In the genomic region with DNA sequence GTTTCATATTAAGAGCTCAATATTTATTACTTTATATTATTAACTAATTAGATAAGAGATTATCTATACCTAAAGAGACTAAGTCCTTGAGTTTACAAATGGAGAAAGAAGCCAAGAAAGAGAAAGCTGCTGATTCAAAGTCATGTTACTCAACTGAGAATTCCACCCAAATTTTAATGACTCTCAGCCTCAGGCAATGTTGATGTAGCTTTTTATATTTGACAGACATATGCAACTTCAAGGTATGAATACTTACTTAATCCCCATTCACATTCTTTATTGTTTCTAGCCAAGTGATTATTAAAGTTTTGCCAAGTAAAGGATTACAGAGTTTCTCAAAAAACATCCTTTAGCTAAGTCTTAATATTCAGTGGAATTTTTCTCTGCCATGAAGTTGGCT, we compare ENCODE assay signal across 30 cellular contexts.
"Had no signal": no experiment of that assay in that cellular context is flagged by ENCODE, and none has a peak within 500 bp of the region (broad histone marks: within the 10 kb centered on the region; RNA-seq: fewer than 3 reads in every experiment).

No MANE protein-coding gene starts in this region.

- H3K27ac ChIP-seq: neutrophil, pancreas, psoas muscle, right lobe of liver, sigmoid colon, stomach, thoracic aorta, thyroid gland, tibial nerve, upper lobe of left lung, vagina had no signal

- H3K4me3 ChIP-seq: pancreas, psoas muscle, right lobe of liver, sigmoid colon, stomach, thoracic aorta, thyroid gland, tibial nerve, upper lobe of left lung, vagina had no signal

- H3K36me3 ChIP-seq: neutrophil, pancreas, right lobe of liver, sigmoid colon, stomach, thoracic aorta, thyroid gland, tibial nerve, upper lobe of left lung, vagina had no signal

- DNase-seq: naive B cell; naive thymus-derived CD8-positive, alpha-beta T cell; nephron progenitor cell; nucleus accumbens; pancreas; psoas muscle; retina; right cardiac atrium; right lobe of liver; sigmoid colon; small intestine; stimulated activated CD4-positive, alpha-beta T cell treated with anti-CD3 and anti-CD28 coated beads, Interleukin-15, amount 100 ng/mL, for 24 hours; stimulated activated CD4-positive, alpha-beta T cell treated with anti-CD3 and anti-CD28 coated beads, Interleukin-2, amount 100 ng/mL, for 24 hours; stimulated activated CD4-positive, alpha-beta T cell treated with anti-CD3 and anti-CD28 coated beads, Interleukin-2, amount 100 ng/mL, for 48 hours; stimulated activated CD4-positive, alpha-beta T cell treated with anti-CD3 and anti-CD28 coated beads, Interleukin-4, amount 100 ng/mL, for 24 hours; stimulated activated naive B cell treated with anti-CD40 and anti-IgM and Interleukin-4, amounts not matched to agents 10 μg/mL and 1 μg/mL and 100 μg/mL, for 72 hours; stimulated activated naive CD4-positive, alpha-beta T cell treated with Interleukin-2 at 50 U/mL for 16 hours; stomach; thyroid gland; trophoblast cell; upper lobe of left lung had no signal

- H3K4me3 Mint-ChIP-seq: naive B cell; naive thymus-derived CD8-positive, alpha-beta T cell; natural killer cell treated with Interleukin-12 subunit alpha and Interleukin-12 subunit beta and Interleukin-15 and Interleukin-18, amount 100 ng/mL, for 72 hours; nephron progenitor cell; neural crest cell; stimulated activated effector memory CD8-positive, alpha-beta T cell treated with anti-CD3 and anti-CD28 coated beads, Interleukin-12 subunit alpha, Interleukin-12 subunit beta, amount 100 ng/mL, for 72 hours; stimulated activated naive B cell treated with anti-CD40 and anti-IgM and Interleukin-4, amounts not matched to agents 10 μg/mL and 1 μg/mL and 100 μg/mL, for 72 hours; stimulated activated naive CD8-positive, alpha-beta T cell treated with anti-CD3 and anti-CD28 coated beads, Interleukin-15, Interleukin-2, amounts not matched to agents 100 ng/mL and 50 ng/mL, for 24 hours had no signal

- H3K27me3 Mint-ChIP-seq: naive B cell; naive thymus-derived CD8-positive, alpha-beta T cell; natural killer cell treated with Interleukin-12 subunit alpha and Interleukin-12 subunit beta and Interleukin-15 and Interleukin-18, amount 100 ng/mL, for 72 hours; progenitor cell of endocrine pancreas; stimulated activated naive B cell treated with anti-CD40 and anti-IgM and Interleukin-4, amounts not matched to agents 10 μg/mL and 1 μg/mL and 100 μg/mL, for 72 hours; stimulated activated naive CD8-positive, alpha-beta T cell treated with anti-CD3 and anti-CD28 coated beads, Interleukin-15, Interleukin-2, amounts not matched to agents 100 ng/mL and 50 ng/mL, for 24 hours had no signal

- H3K27ac Mint-ChIP-seq: naive B cell; naive thymus-derived CD8-positive, alpha-beta T cell; natural killer cell treated with Interleukin-12 subunit alpha and Interleukin-12 subunit beta and Interleukin-15 and Interleukin-18, amount 100 ng/mL, for 72 hours; nephron progenitor cell; progenitor cell of endocrine pancreas; stimulated activated effector memory CD8-positive, alpha-beta T cell treated with anti-CD3 and anti-CD28 coated beads, Interleukin-12 subunit alpha, Interleukin-12 subunit beta, amount 100 ng/mL, for 72 hours; stimulated activated naive B cell treated with anti-CD40 and anti-IgM and Interleukin-4, amounts not matched to agents 10 μg/mL and 1 μg/mL and 100 μg/mL, for 72 hours; stimulated activated naive CD8-positive, alpha-beta T cell treated with anti-CD3 and anti-CD28 coated beads, Interleukin-15, Interleukin-2, amounts not matched to agents 100 ng/mL and 50 ng/mL, for 24 hours had no signal

- H3K36me3 Mint-ChIP-seq: naive thymus-derived CD8-positive, alpha-beta T cell; natural killer cell treated with Interleukin-12 subunit alpha and Interleukin-12 subunit beta and Interleukin-15 and Interleukin-18, amount 100 ng/mL, for 72 hours; stimulated activated effector memory CD8-positive, alpha-beta T cell treated with anti-CD3 and anti-CD28 coated beads, Interleukin-12 subunit alpha, Interleukin-12 subunit beta, amount 100 ng/mL, for 72 hours; stimulated activated naive B cell treated with anti-CD40 and anti-IgM and Interleukin-4, amounts not matched to agents 10 μg/mL and 1 μg/mL and 100 μg/mL, for 72 hours had no signal

- H3K4me1 ChIP-seq: pancreas, psoas muscle, right lobe of liver, sigmoid colon, stomach, thyroid gland, tibial nerve, upper lobe of left lung, vagina had no signal

- H3K27me3 ChIP-seq: neutrophil, pancreas, right lobe of liver, sigmoid colon, stomach, thyroid gland, tibial nerve, upper lobe of left lung, vagina had no signal

- H3K9me3 ChIP-seq: neutrophil, pancreas, psoas muscle, right lobe of liver, sigmoid colon, stomach, thoracic aorta, thyroid gland, upper lobe of left lung, vagina had no signal

- ATAC-seq: naive thymus-derived CD8-positive, alpha-beta T cell; natural killer cell treated with Interleukin-12 subunit alpha and Interleukin-12 subunit beta and Interleukin-15 and Interleukin-18, amount 100 ng/mL, for 72 hours; pancreas; psoas muscle; right cardiac atrium; right lobe of liver; stimulated activated effector memory CD8-positive, alpha-beta T cell treated with anti-CD3 and anti-CD28 coated beads, Interleukin-12 subunit alpha, Interleukin-12 subunit beta, amount 100 ng/mL, for 72 hours; stimulated activated naive B cell treated with anti-CD40 and anti-IgM and Interleukin-4, amounts not matched to agents 10 μg/mL and 1 μg/mL and 100 μg/mL, for 72 hours had no signal

- H3K4me1 Mint-ChIP-seq: naive B cell; naive thymus-derived CD8-positive, alpha-beta T cell; nephron progenitor cell; neural crest cell; stimulated activated effector memory CD8-positive, alpha-beta T cell treated with anti-CD3 and anti-CD28 coated beads, Interleukin-12 subunit alpha, Interleukin-12 subunit beta, amount 100 ng/mL, for 72 hours; stimulated activated naive B cell treated with anti-CD40 and anti-IgM and Interleukin-4, amounts not matched to agents 10 μg/mL and 1 μg/mL and 100 μg/mL, for 72 hours had no signal
